19 cellular contexts compared by ENCODE assay signal in the genomic region with DNA sequence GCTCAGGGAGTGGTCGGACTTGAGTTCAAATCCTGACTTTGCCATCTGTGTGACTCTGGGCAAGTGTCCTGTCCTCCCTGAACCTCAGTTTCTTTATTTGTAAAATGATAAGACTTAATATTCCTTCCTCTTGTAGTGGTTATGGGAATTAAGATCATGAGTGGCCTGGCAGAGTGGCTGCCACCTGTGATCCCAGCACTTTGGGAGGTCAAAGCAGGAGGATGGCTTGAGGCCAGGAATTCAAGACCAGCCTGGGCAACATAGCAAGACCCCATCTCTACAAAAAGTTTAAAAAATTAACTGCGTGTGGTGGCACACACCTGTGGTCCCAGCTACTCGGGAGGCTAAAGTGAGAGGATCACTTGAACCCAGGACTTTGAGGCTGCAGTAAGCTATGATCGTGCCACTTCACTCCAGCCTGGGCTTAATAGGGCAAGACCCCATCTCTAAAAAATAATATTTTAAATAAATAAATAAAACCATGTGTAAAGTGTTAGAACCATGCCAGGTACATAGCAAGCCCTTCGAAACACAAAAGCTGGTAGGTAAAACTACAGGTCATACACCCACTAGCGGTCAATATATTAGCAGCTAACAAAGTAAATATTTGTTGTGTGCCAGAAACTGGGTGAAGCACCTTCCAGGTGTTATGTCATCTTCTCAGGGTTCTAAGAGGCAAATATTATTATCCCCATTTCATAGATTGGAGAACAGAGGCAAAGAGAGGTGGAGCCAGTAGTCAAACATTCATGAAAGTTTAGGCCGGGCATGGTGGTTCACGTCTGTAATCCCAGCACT. TPM values are rescaled to one million over a fixed set of nuclear protein-coding genes. Genes with fewer than 3 reads are reported as not detected.
"Had no signal": no experiment of that assay in that cellular context is flagged by ENCODE, and none has a peak within 500 bp of the region (broad histone marks: within the 10 kb centered on the region; RNA-seq: fewer than 3 reads in every experiment).

No MANE protein-coding gene starts in this region.

- H3K27ac Mint-ChIP-seq: endodermal cell; stimulated activated naive CD8-positive, alpha-beta T cell treated with anti-CD3 and anti-CD28 coated beads, Interleukin-15, Interleukin-2, amounts not matched to agents 100 ng/mL and 50 ng/mL, for 24 hours had no signal

- H3K27me3 ChIP-seq: colonic mucosa, foreskin keratinocyte, hepatocyte, neutrophil, sigmoid colon, tibial artery, upper lobe of left lung, uterus had no signal

- FAIRE-seq: kidney had no signal

- H3K9me3 Mint-ChIP-seq: endodermal cell; stimulated activated naive CD8-positive, alpha-beta T cell treated with anti-CD3 and anti-CD28 coated beads, Interleukin-15, Interleukin-2, amounts not matched to agents 100 ng/mL and 50 ng/mL, for 24 hours had no signal

- H3K27ac ChIP-seq: colonic mucosa, foreskin keratinocyte, hepatocyte, neutrophil, sigmoid colon, tibial artery, upper lobe of left lung had no signal

- H3K4me3 Mint-ChIP-seq: endodermal cell; stimulated activated naive CD8-positive, alpha-beta T cell treated with anti-CD3 and anti-CD28 coated beads, Interleukin-15, Interleukin-2, amounts not matched to agents 100 ng/mL and 50 ng/mL, for 24 hours had no signal

- ATAC-seq: left ventricle myocardium superior had no signal

- H3K36me3 ChIP-seq: colonic mucosa, neutrophil, sigmoid colon, tibial artery, upper lobe of left lung, uterus had no signal

- H3K9me3 ChIP-seq: colonic mucosa, neutrophil, sigmoid colon, tibial artery, upper lobe of left lung, uterus had no signal

- H3K4me2 ChIP-seq: hepatocyte had no signal

- DNase-seq: colonic mucosa; effector CD4-positive, alpha-beta T cell; endodermal cell; foreskin keratinocyte; left cardiac atrium; left ventricle myocardium superior; mesenchymal stem cell; midbrain; stimulated activated CD4-positive, alpha-beta T cell treated with anti-CD3 and anti-CD28 coated beads, Interleukin-2, amount 100 ng/mL, for 48 hours; tibial artery; uterus had no signal

- H2AFZ ChIP-seq: hepatocyte had no signal

- H3K27me3 Mint-ChIP-seq: stimulated activated naive CD8-positive, alpha-beta T cell treated with anti-CD3 and anti-CD28 coated beads, Interleukin-15, Interleukin-2, amounts not matched to agents 100 ng/mL and 50 ng/mL, for 24 hours had no signal

- H3K4me3 ChIP-seq: colonic mucosa, hepatocyte, lung, sigmoid colon, skin epidermis, tibial artery, upper lobe of left lung, uterus had no signal

- H3K79me2 ChIP-seq: hepatocyte had no signal

RNA-seq across cellular contexts. Expression of gene MAP1LC3B2, which starts 17.4 kb away (rescaled TPM):
- total RNA-seq: hepatocyte had no signal
